In the genomic region with DNA sequence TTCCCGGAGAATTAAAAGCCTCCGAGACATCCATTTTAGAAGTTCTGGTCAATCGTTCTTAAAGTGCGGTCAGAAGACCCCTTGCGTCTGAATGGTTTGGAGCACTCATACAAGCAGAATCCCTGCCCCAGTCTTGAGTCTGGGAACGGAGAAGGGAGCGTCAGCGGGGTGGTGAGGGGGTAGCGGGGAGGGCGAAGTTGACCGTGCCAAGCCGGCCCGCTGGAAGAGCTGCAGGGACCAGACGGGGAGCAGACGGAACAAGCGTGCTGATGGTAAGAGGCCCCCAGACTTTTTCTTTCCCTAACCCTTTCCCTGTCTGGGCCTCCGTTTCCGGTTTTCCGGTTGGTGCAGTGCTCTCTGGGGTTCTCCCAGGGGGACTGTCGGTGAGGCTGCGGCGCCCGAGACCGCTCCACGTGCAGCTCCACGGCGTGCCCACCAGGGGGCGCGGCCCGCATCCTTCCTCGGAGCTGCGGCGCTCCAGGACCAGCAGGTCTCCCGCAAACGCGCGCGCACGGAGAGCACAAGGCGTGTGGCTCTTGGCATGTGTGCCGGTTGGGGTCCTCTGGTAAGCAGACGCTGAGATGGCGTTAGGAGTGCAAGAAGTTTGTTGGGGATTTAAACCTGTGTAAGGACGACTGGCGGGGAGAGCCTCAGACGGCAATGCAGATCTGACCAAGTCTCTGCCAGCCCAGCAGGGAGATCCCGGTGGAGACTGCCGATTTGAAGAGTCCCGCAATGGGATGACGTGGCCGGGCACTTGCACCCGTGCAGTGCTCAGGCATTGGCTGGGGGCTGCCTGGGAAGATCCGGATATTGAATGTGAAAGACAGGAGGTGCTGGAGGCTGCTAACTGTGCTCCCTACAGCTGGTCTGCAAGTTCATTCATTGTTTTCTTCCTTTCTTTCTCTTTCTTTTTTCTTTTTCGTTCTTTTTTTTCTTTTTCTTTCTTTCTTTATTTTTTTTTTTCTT, we compare ENCODE assay signal across 8 cellular contexts. TPM values are rescaled to one million over a fixed set of nuclear protein-coding genes. Genes with fewer than 3 reads are reported as not detected.
DNase-seq lines count a peak whose midpoint lies in the region; ATAC-seq and TF ChIP-seq lines count a peak whose summit lies in the region.

No MANE protein-coding gene starts in this region.

- intact Hi-C loops in activated CD8-positive, alpha-beta T cell treated with anti-CD3 and anti-CD28 coated beads for 36 hours (cut with micrococcal nuclease), result loop anchor here (2.0 kb wide), 1 partner anchor 115 kb away; no protein-coding TSS in a partner anchor

- CTCF ChIA-PET in activated CD8-positive, alpha-beta T cell treated with anti-CD3 and anti-CD28 coated beads for 36 hours (lab: Charles Lee), result interaction anchor here (0.7 to 4.1 kb wide), 26 partner anchors 10 to 365 kb away, joined by 3 to 79 read pairs (median 5); no protein-coding TSS in a partner anchor

- H3K27ac Mint-ChIP-seq in activated CD8-positive, alpha-beta T cell treated with anti-CD3 and anti-CD28 coated beads for 36 hours, result no peak overlapping the region

- peak overlapping the region; percentile 51 for H3K4me3 Mint-ChIP-seq in activated CD8-positive, alpha-beta T cell treated with anti-CD3 and anti-CD28 coated beads for 36 hours

- POLR2A ChIA-PET in activated CD8-positive, alpha-beta T cell treated with anti-CD3 and anti-CD28 coated beads for 36 hours (lab: Charles Lee), result interaction anchor here (0.8 kb wide), 1 partner anchor 114 kb away, joined by 3 read pairs; no protein-coding TSS in a partner anchor

- peak; percentile 97 for TF ChIP-seq CTCF in activated CD8-positive, alpha-beta T cell treated with anti-CD3 and anti-CD28 coated beads for 36 hours (IDR thresholded peaks at IDR 0.05)

- DNase-seq in DMS79 treated with DMSO at 0.1 percent for 48 hours (lab: John Stamatoyannopoulos, UW), result peak; percentile 59
- peak; percentile 71 for DNase-seq in NCI-H526 treated with DMSO at 0.1 percent for 48 hours (lab: John Stamatoyannopoulos, UW)
- DNase-seq in activated CD8-positive, alpha-beta T cell treated with anti-CD3 and anti-CD28 coated beads for 36 hours, result peak; percentile 72
- peak; percentile 51 for DNase-seq in effector CD4-positive, alpha-beta T cell
- DNase-seq in lung microvascular endothelial cell (ENCODE audit: low read depth in 2 of 2), result peak; percentile 70 to 76
- peak; percentile 53 to 72 (median 58) for DNase-seq in stimulated activated CD4-positive, alpha-beta T cell treated with anti-CD3 and anti-CD28 coated beads, TNF-alpha, amount 100 ng/mL, for 24 hours (ENCODE audit: low read depth in 3 of 3)
- no peak for DNase-seq in OCI-M2 (lab: John Stamatoyannopoulos, UW; ENCODE audit: unreplicated experiment)

- H3K4me1 Mint-ChIP-seq in activated CD8-positive, alpha-beta T cell treated with anti-CD3 and anti-CD28 coated beads for 36 hours (ENCODE audit: low read depth), result peaks cover 14% of the 10 kb centered on the region

- no peaks in the 10 kb centered on the region for H3K9me3 Mint-ChIP-seq in activated CD8-positive, alpha-beta T cell treated with anti-CD3 and anti-CD28 coated beads for 36 hours

- peaks cover 36% of the 10 kb centered on the region for H3K27me3 Mint-ChIP-seq in activated CD8-positive, alpha-beta T cell treated with anti-CD3 and anti-CD28 coated beads for 36 hours

- ATAC-seq in HG02938 (IDR thresholded peaks at IDR 0.05; ENCODE audit: unreplicated experiment), result peak; percentile 56
- peak; percentile 93 for ATAC-seq in activated CD8-positive, alpha-beta T cell treated with anti-CD3 and anti-CD28 coated beads for 36 hours

- no peaks in the 10 kb centered on the region for H3K36me3 Mint-ChIP-seq in activated CD8-positive, alpha-beta T cell treated with anti-CD3 and anti-CD28 coated beads for 36 hours (ENCODE audit: low read depth)

RNA-seq across cellular contexts. Expression of gene CORO2B, which starts 19.2 kb away (rescaled TPM):
- not detected for total RNA-seq in activated CD8-positive, alpha-beta T cell treated with anti-CD3 and anti-CD28 coated beads for 36 hours
- 0.20 and 1.3 TPM in 2 replicates for total RNA-seq in lung microvascular endothelial cell
